Comparison of ENCODE assay signal across 8 cellular contexts in genomic region chr16:1823821-1824220, GRCh38. TPM values are rescaled to one million over a fixed set of nuclear protein-coding genes. Genes with fewer than 3 reads are reported as not detected.
A peak's percentile ranks its signal among the peaks of the same experiment; 100 is the strongest.
DNase-seq lines count a peak whose midpoint lies in the region; ATAC-seq and TF ChIP-seq lines count a peak whose summit lies in the region.

No MANE protein-coding gene starts in this region.

- H3K4me3 ChIP-seq in AG04449 (ENCODE audit: low read depth, low read length) (no peak overlapping the region), SJSA1 (no peak overlapping the region), fibroblast of the aortic adventitia (ENCODE audit: low read depth, low read length) (no peak overlapping the region)

- TF ChIP-seq CTCF in AG04449 (IDR thresholded peaks at IDR 0.05; ENCODE audit: insufficient read depth, low read length, missing control alignments) (peak; percentile 47), GM12872 (IDR thresholded peaks at IDR 0.05; ENCODE audit: insufficient read depth, low read depth, low read length) (peak; percentile 31; the same call in 2 of the 3 replicates), fibroblast of the aortic adventitia (IDR thresholded peaks at IDR 0.05; ENCODE audit: insufficient read depth, low read length) (no peak)

- ATAC-seq in GM19023 (IDR thresholded peaks at IDR 0.05; ENCODE audit: unreplicated experiment) (no peak), HG02840 (IDR thresholded peaks at IDR 0.05; ENCODE audit: low FRiP score, unreplicated experiment) (no peak)

- peaks cover 24% of the 10 kb centered on the region for H3K4me1 ChIP-seq in SJSA1 (replicated peaks)

- H3K9me3 ChIP-seq in SJSA1 (replicated peaks) = no peaks in the 10 kb centered on the region

- H3K27ac ChIP-seq in SJSA1 = no peak overlapping the region

- H3K36me3 ChIP-seq in SJSA1 = peaks cover 3% of the 10 kb centered on the region

- H3K27me3 ChIP-seq in SJSA1 (replicated peaks) = no peaks in the 10 kb centered on the region

- POLR2A ChIA-PET in AG04449 (lab: Yijun Ruan, JAX) = interaction anchor here (1.2 kb wide), 1 partner anchor 41 kb away, joined by 3 read pairs; the partner anchor contains the start of genes NUBP2 and SPSB3

- CTCF ChIA-PET in AG04449 (lab: Yijun Ruan, JAX) = interaction anchor here (0.6 to 1.6 kb wide), 5 partner anchors 22 to 126 kb away, joined by 3 to 4 read pairs (median 3); partner anchors contain the start of genes IGFALS and MAPK8IP3

- DNase-seq in AG04449 (ENCODE audit: low read depth, low spot score) = no peak
- DNase-seq in SJSA1 (ENCODE audit: low read depth in 1 of 2, low spot score in 2 of 2) = peak; percentile 20 to 70
- DNase-seq in fibroblast of the aortic adventitia (ENCODE audit: low read depth) = peak; percentile 30
- no peak for DNase-seq in NCI-H187 (lab: John Stamatoyannopoulos, UW)
- DNase-seq in stimulated activated naive CD4-positive, alpha-beta T cell (lab: John Stamatoyannopoulos, UW) = no peak

RNA-seq across cellular contexts. Expression of gene HAGH, which starts 2.8 kb away (rescaled TPM):
- 22.2 and 65.3 TPM in 2 replicates for total RNA-seq in SJSA1 (2014; rRNA removed; shearing (Covaris generic))
- total RNA-seq in fibroblast of the aortic adventitia (ENCODE audit: low replicate concordance) = 12.1 and 21.9 TPM in 2 replicates

RNA-seq across cellular contexts. Expression of gene FAHD1, which starts 3.2 kb away (rescaled TPM):
- total RNA-seq in SJSA1 (2014; rRNA removed; shearing (Covaris generic)) = 38.8 and 90.3 TPM in 2 replicates
- total RNA-seq in fibroblast of the aortic adventitia (ENCODE audit: low replicate concordance) = 36.7 and 204 TPM in 2 replicates

RNA-seq across cellular contexts. Expression of gene IGFALS, which starts 30.3 kb away (rescaled TPM):
- total RNA-seq in SJSA1 (2014; rRNA removed; shearing (Covaris generic)) = not detected in 2 replicates
- 0.16 and 0.27 TPM in 2 replicates for total RNA-seq in fibroblast of the aortic adventitia (ENCODE audit: low replicate concordance)

RNA-seq across cellular contexts. Expression of gene NUBP2, which starts 41.1 kb away (rescaled TPM):
- total RNA-seq in SJSA1 (2014; rRNA removed; shearing (Covaris generic)) = 117 and 127 TPM in 2 replicates
- total RNA-seq in fibroblast of the aortic adventitia (ENCODE audit: low replicate concordance) = 21.8 and 44.6 TPM in 2 replicates

RNA-seq across cellular contexts. Expression of gene SPSB3, which starts 41.5 kb away (rescaled TPM):
- total RNA-seq in SJSA1 (2014; rRNA removed; shearing (Covaris generic)) = 19.9 and 21.1 TPM in 2 replicates
- 21.6 and 34.8 TPM in 2 replicates for total RNA-seq in fibroblast of the aortic adventitia (ENCODE audit: low replicate concordance)

Comparison
In these comparisons a context has a peak if more than half of its experiments do, and no peak if none do; other contexts are left out.
1. DNase-seq: peak in SJSA1 (2 of 2) and fibroblast of the aortic adventitia (single experiment); none in AG04449 (single experiment), NCI-H187 (0 of 2) and stimulated activated naive CD4-positive, alpha-beta T cell (0 of 6).